8 cellular contexts compared by ENCODE assay signal in genomic region chr11:64916040-64916847, GRCh38. TPM values are rescaled to one million over a fixed set of nuclear protein-coding genes. Genes with fewer than 3 reads are reported as not detected.
A peak's percentile ranks its signal among the peaks of the same experiment; 100 is the strongest.
DNase-seq lines count a peak whose midpoint lies in the region; ATAC-seq, FAIRE-seq and TF ChIP-seq lines count a peak whose summit lies in the region.

No MANE protein-coding gene starts in this region.

- H3K9me3 ChIP-seq in pancreas: no peaks in the 10 kb centered on the region

- CTCF ChIA-PET in activated naive CD4-positive, alpha-beta T cell treated with anti-CD3 and anti-CD28 coated beads for 36 hours (lab: Charles Lee): interaction anchor here (0.7 kb wide), 1 partner anchor 16 kb away, joined by 4 read pairs; no protein-coding TSS in a partner anchor

- DNase-seq in AG20443 (ENCODE audit: low spot score): peak; percentile 46
- DNase-seq in GM19238 (ENCODE audit: insufficient read length, low spot score): peak; percentile 52
- peak; percentile 15 for DNase-seq in NCI-H2196 treated with DMSO at 0.1 percent for 48 hours (lab: John Stamatoyannopoulos, UW; ENCODE audit: unreplicated experiment)
- DNase-seq in activated naive CD4-positive, alpha-beta T cell treated with anti-CD3 and anti-CD28 coated beads for 36 hours: peak; percentile 33
- peak; percentile 36 for DNase-seq in glomerular visceral epithelial cell (ENCODE audit: extremely low spot score)
- peak in 4 of 6 donors; percentile 44 to 77 (median 60) for DNase-seq in pancreas
- DNase-seq in occipital lobe (lab: John Stamatoyannopoulos, UW): no peak
- no peak for DNase-seq in NCI-H774 (lab: John Stamatoyannopoulos, UW)

- H3K27me3 Mint-ChIP-seq in activated naive CD4-positive, alpha-beta T cell treated with anti-CD3 and anti-CD28 coated beads for 36 hours (ENCODE audit: low read depth): no peaks in the 10 kb centered on the region

- peak overlapping the region; percentile 3 to 47 (median 37) for H3K27ac ChIP-seq in pancreas

- H3K36me3 ChIP-seq in pancreas: peaks cover 0 to 29% (median 19%) of the 10 kb centered on the region in 3 donors

- WGBS in pancreas, 2 donors: 4 to 5% methylated on average over 26 of the region's 26 CpGs

- TF ChIP-seq CTCF in pancreas (IDR thresholded peaks at IDR 0.05): no peak

- H3K4me1 ChIP-seq in pancreas: peaks cover 0 to 16% (median 12%) of the 10 kb centered on the region in 3 donors

- H3K27ac Mint-ChIP-seq in activated naive CD4-positive, alpha-beta T cell treated with anti-CD3 and anti-CD28 coated beads for 36 hours: peak overlapping the region; percentile 63

- intact Hi-C loops in activated naive CD4-positive, alpha-beta T cell treated with anti-CD3 and anti-CD28 coated beads for 36 hours (cut with micrococcal nuclease): loop anchor here (2.0 to 5.0 kb wide), 5 partner anchors 37 to 201 kb away; partner anchors contain the start of genes CDCA5, EHD1, SF1 and ZFPL1
- intact Hi-C loops in pancreas (cut with DNase I): no loop called here

- peaks cover 5% of the 10 kb centered on the region for H3K36me3 Mint-ChIP-seq in activated naive CD4-positive, alpha-beta T cell treated with anti-CD3 and anti-CD28 coated beads for 36 hours (ENCODE audit: low read depth)

- H3K4me3 Mint-ChIP-seq in activated naive CD4-positive, alpha-beta T cell treated with anti-CD3 and anti-CD28 coated beads for 36 hours: peak overlapping the region; percentile 87

- H3K4me1 Mint-ChIP-seq in activated naive CD4-positive, alpha-beta T cell treated with anti-CD3 and anti-CD28 coated beads for 36 hours (ENCODE audit: low read depth): peaks cover 25% of the 10 kb centered on the region

- no peaks in the 10 kb centered on the region for H3K9me3 Mint-ChIP-seq in activated naive CD4-positive, alpha-beta T cell treated with anti-CD3 and anti-CD28 coated beads for 36 hours

- peak; percentile 0 to 16 (median 11) for ATAC-seq in pancreas

- H3K27me3 ChIP-seq in pancreas: no peaks in the 10 kb centered on the region

- FAIRE-seq in pancreas (lab: Jason Lieb, UNC): no peak

- peak overlapping the region; percentile 71 to 95 (median 72) for H3K4me3 ChIP-seq in pancreas

RNA-seq across cellular contexts. Expression of gene ATG2A, which starts 0.8 kb away (rescaled TPM):
- total RNA-seq in activated naive CD4-positive, alpha-beta T cell treated with anti-CD3 and anti-CD28 coated beads for 36 hours: 10 to 100 TPM; 15.1 to 16.3 TPM
- total RNA-seq in pancreas: 10 to 100 TPM; 13.3 to 18.4 (median 15.5) TPM
- polyA plus RNA-seq in pancreas: 10 to 100 TPM; 33.1 to 34.1 TPM
- 5.5 TPM for total RNA-seq in occipital lobe

RNA-seq across cellular contexts. Expression of gene PPP2R5B, which starts 8.2 kb away (rescaled TPM):
- 1 to 10 TPM; 3.3 to 4.6 TPM for total RNA-seq in activated naive CD4-positive, alpha-beta T cell treated with anti-CD3 and anti-CD28 coated beads for 36 hours
- total RNA-seq in pancreas: 10 to 100 TPM in 4 of 6 donors, 1 to 10 TPM in 2; 6.3 to 14.1 (median 10.7) TPM
- polyA plus RNA-seq in pancreas: 10 to 100 TPM; 21.8 to 24.2 TPM
- total RNA-seq in occipital lobe: 22.8 TPM

RNA-seq across cellular contexts. Expression of gene GPHA2, which starts 19.4 kb away (rescaled TPM):
- total RNA-seq in activated naive CD4-positive, alpha-beta T cell treated with anti-CD3 and anti-CD28 coated beads for 36 hours: not detected
- total RNA-seq in pancreas (10 to 100 TPM in 5 of 6 donors, 1 to 10 TPM in 1; 9.5 to 16.3 (median 14.2) TPM), occipital lobe (not detected)
- 1 to 10 TPM; 4.2 to 5.1 TPM for polyA plus RNA-seq in pancreas

RNA-seq across cellular contexts. Expression of gene EHD1, which starts 37.8 kb away (rescaled TPM):
- 100 to 1,000 TPM; 124 to 132 TPM for total RNA-seq in activated naive CD4-positive, alpha-beta T cell treated with anti-CD3 and anti-CD28 coated beads for 36 hours
- total RNA-seq in pancreas (10 to 100 TPM; 13.8 to 22.1 (median 17.9) TPM), occipital lobe (22.9 TPM)
- 10 to 100 TPM; 10.1 to 10.6 TPM for polyA plus RNA-seq in pancreas

RNA-seq across cellular contexts. Expression of gene MAJIN, which starts 55.7 kb away (rescaled TPM):
- under 1 TPM; 0.29 to 0.37 TPM for total RNA-seq in activated naive CD4-positive, alpha-beta T cell treated with anti-CD3 and anti-CD28 coated beads for 36 hours
- under 1 TPM in 3 of 6 donors, not detected in 3; 0.14 to 0.47 (median 0.26) TPM for total RNA-seq in pancreas
- under 1 TPM; 0.19 to 0.27 TPM for polyA plus RNA-seq in pancreas
- not detected for total RNA-seq in occipital lobe

Comparison
In these comparisons a context has a peak if more than half of its experiments do, and no peak if none do; other contexts are left out.
1. DNase-seq: peak in AG20443 (single experiment), GM19238 (single experiment), NCI-H2196 treated with DMSO at 0.1 percent for 48 hours (single experiment), activated naive CD4-positive, alpha-beta T cell treated with anti-CD3 and anti-CD28 coated beads for 36 hours (single experiment), glomerular visceral epithelial cell (single experiment) and pancreas (4 of 6); none in occipital lobe (single experiment) and NCI-H774 (single experiment).